9 cellular contexts compared by ENCODE assay signal in genomic region chr13:50991624-50992610, GRCh38.
DNase-seq lines count a peak whose midpoint lies in the region; ATAC-seq and TF ChIP-seq lines count a peak whose summit lies in the region.
"Had no signal": no experiment of that assay in that cellular context is flagged by ENCODE, and none has a peak within 500 bp of the region (broad histone marks: within the 10 kb centered on the region; RNA-seq: fewer than 3 reads in every experiment).

No MANE protein-coding gene starts in this region.

- no peaks in the 10 kb centered on the region for H3K36me3 ChIP-seq in esophagus squamous epithelium

- no peak for TF ChIP-seq POLR2A in esophagus squamous epithelium (IDR thresholded peaks at IDR 0.05)

- in situ Hi-C loops in G401 (cut with HindIII; ENCODE audit: low sequenced_read_pairs): no loop called here

- intact Hi-C loops in esophagus squamous epithelium (cut with DNase I) (no loop called here), right cardiac atrium (cut with DNase I) (no loop called here)

- TF ChIP-seq CTCF in esophagus squamous epithelium (IDR thresholded peaks at IDR 0.05): no peak

- peak; percentile 92 for DNase-seq in G401 (ENCODE audit: low spot score)
- DNase-seq in activated naive CD4-positive, alpha-beta T cell treated with anti-CD3 and anti-CD28 coated beads, Interleukin-2, amount 50 U/mL, for 72 hours (ENCODE audit: low spot score in 2 of 2): peak in 1 of 2 donors; percentile 14
- peak; percentile 16 for DNase-seq in stimulated activated naive CD8-positive, alpha-beta T cell treated with anti-CD3 and anti-CD28 coated beads, Interleukin-15, Interleukin-2, amounts not matched to agents 100 U/mL and 50 U/mL, for 24 hours
- no peak for DNase-seq in SKM-1 treated with dmso at 0.1 percent for 144 hours (lab: John Stamatoyannopoulos, UW; ENCODE audit: unreplicated experiment)
- no peak for DNase-seq in esophagus squamous epithelium (lab: John Stamatoyannopoulos, UW)
- DNase-seq in right cardiac atrium: no peak

- no peaks in the 10 kb centered on the region for H3K27me3 ChIP-seq in esophagus squamous epithelium
- H3K27me3 ChIP-seq in right cardiac atrium (ENCODE audit: control insufficient read depth, insufficient read depth): no peaks in the 10 kb centered on the region

- H3K4me1 ChIP-seq in esophagus squamous epithelium (peaks cover 0 to 51% (median 15%) of the 10 kb centered on the region in 3 donors), right cardiac atrium (ENCODE audit: control insufficient read depth, insufficient read depth, low read length) (peaks cover 2% of the 10 kb centered on the region)
- H3K4me1 ChIP-seq: parathyroid adenoma had no signal

- H3K36me3 Mint-ChIP-seq in activated naive CD4-positive, alpha-beta T cell treated with anti-CD3 and anti-CD28 coated beads, Interleukin-2, amount 50 U/mL, for 72 hours: peaks cover 0 to 6% of the 10 kb centered on the region in 2 donors

- H3K9me3 Mint-ChIP-seq in activated naive CD4-positive, alpha-beta T cell treated with anti-CD3 and anti-CD28 coated beads, Interleukin-2, amount 50 U/mL, for 72 hours: peaks cover 0 to 4% of the 10 kb centered on the region in 2 donors

- H3K27ac ChIP-seq in esophagus squamous epithelium (peak overlapping the region in 2 of 4 donors; percentile 63 to 70), right cardiac atrium (ENCODE audit: low read length) (no peak overlapping the region)
- H3K27ac ChIP-seq: parathyroid adenoma had no signal

- 59 to 69% methylated on average over 8 to 9 of the region's 9 CpGs for WGBS in esophagus squamous epithelium, 2 donors
- 78% methylated on average over 9 of the region's 9 CpGs for WGBS in right cardiac atrium

- H3K27ac Mint-ChIP-seq in activated naive CD4-positive, alpha-beta T cell treated with anti-CD3 and anti-CD28 coated beads, Interleukin-2, amount 50 U/mL, for 72 hours: peak overlapping the region; percentile 14 to 50

- ATAC-seq in GM19372 (IDR thresholded peaks at IDR 0.05; ENCODE audit: low read depth, unreplicated experiment) (peak; percentile 76), HG03378 (IDR thresholded peaks at IDR 0.05; ENCODE audit: unreplicated experiment) (peak; percentile 69), right cardiac atrium (no peak)
- peak; percentile 71 to 92 for ATAC-seq in activated naive CD4-positive, alpha-beta T cell treated with anti-CD3 and anti-CD28 coated beads, Interleukin-2, amount 50 U/mL, for 72 hours
- peak; percentile 86 for ATAC-seq in stimulated activated naive CD8-positive, alpha-beta T cell treated with anti-CD3 and anti-CD28 coated beads, Interleukin-15, Interleukin-2, amounts not matched to agents 100 U/mL and 50 U/mL, for 24 hours

- H3K4me3 ChIP-seq in esophagus squamous epithelium (no peak overlapping the region), right cardiac atrium (ENCODE audit: low read length) (no peak overlapping the region)

- H3K9me3 ChIP-seq in esophagus squamous epithelium: no peaks in the 10 kb centered on the region
- no peaks in the 10 kb centered on the region for H3K9me3 ChIP-seq in right cardiac atrium (ENCODE audit: control insufficient read depth, low read length)

Comparison
In these comparisons a context has a peak if more than half of its experiments do, and no peak if none do; other contexts are left out.
1. DNase-seq: peak in G401 (single experiment) and stimulated activated naive CD8-positive, alpha-beta T cell treated with anti-CD3 and anti-CD28 coated beads, Interleukin-15, Interleukin-2, amounts not matched to agents 100 U/mL and 50 U/mL, for 24 hours (single experiment); none in SKM-1 treated with dmso at 0.1 percent for 144 hours (single experiment), esophagus squamous epithelium (single experiment) and right cardiac atrium (0 of 3).
2. ATAC-seq: peak in GM19372 (single experiment), HG03378 (single experiment), activated naive CD4-positive, alpha-beta T cell treated with anti-CD3 and anti-CD28 coated beads, Interleukin-2, amount 50 U/mL, for 72 hours (2 of 2) and stimulated activated naive CD8-positive, alpha-beta T cell treated with anti-CD3 and anti-CD28 coated beads, Interleukin-15, Interleukin-2, amounts not matched to agents 100 U/mL and 50 U/mL, for 24 hours (single experiment); none in right cardiac atrium (0 of 2).